In the genomic region with DNA sequence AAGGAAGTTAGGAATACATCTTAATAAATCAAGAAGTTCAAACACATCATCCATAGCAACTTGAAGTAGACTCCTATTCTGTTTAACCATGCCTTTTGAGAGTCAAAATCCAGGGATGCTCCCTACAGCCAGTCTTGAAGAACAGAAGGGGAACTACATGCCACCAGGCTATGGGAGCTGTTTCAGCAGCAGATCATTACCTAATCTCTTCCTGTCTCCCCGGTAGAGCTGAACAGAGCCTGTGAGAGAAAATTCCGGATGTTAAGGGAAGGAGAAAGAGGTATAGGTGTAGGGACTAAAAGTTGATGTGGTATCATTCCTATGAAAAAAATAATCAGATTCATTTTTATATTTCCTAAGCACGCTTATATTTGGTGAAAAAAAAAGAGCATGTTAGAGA, we compare ENCODE assay signal across 13 cellular contexts.
"Had no signal": no experiment of that assay in that cellular context is flagged by ENCODE, and none has a peak within 500 bp of the region (broad histone marks: within the 10 kb centered on the region; RNA-seq: fewer than 3 reads in every experiment).

No MANE protein-coding gene starts in this region.

- H3K9me3 Mint-ChIP-seq: activated B cell treated with CpG ODN at 0.5 μM for 24 hours; activated CD4-positive, alpha-beta T cell treated with anti-CD3 and anti-CD28 coated beads, Interleukin-2, amount 10 ng/mL, durations not matched to agents 7 days and 5 days; activated naive CD8-positive, alpha-beta T cell treated with anti-CD3 and anti-CD28 coated beads, Interleukin-2, amount 50 U/mL, for 24 hours; natural killer cell had no signal

- H3K4me3 Mint-ChIP-seq: activated B cell treated with CpG ODN at 0.5 μM for 24 hours; activated CD4-positive, alpha-beta T cell treated with anti-CD3 and anti-CD28 coated beads, Interleukin-2, amount 10 ng/mL, durations not matched to agents 7 days and 5 days; activated naive CD8-positive, alpha-beta T cell treated with anti-CD3 and anti-CD28 coated beads, Interleukin-2, amount 50 U/mL, for 24 hours; natural killer cell had no signal

- ATAC-seq: activated naive CD8-positive, alpha-beta T cell treated with anti-CD3 and anti-CD28 coated beads, Interleukin-2, amount 50 U/mL, for 24 hours; gastroesophageal sphincter had no signal

- FAIRE-seq: bronchial epithelial cell, urothelium cell line had no signal

- H3K27ac Mint-ChIP-seq: activated B cell treated with CpG ODN at 0.5 μM for 24 hours; activated CD4-positive, alpha-beta T cell treated with anti-CD3 and anti-CD28 coated beads, Interleukin-2, amount 10 ng/mL, durations not matched to agents 7 days and 5 days; activated naive CD8-positive, alpha-beta T cell treated with anti-CD3 and anti-CD28 coated beads, Interleukin-2, amount 50 U/mL, for 24 hours; natural killer cell had no signal

- DNase-seq: activated B cell treated with CpG ODN at 0.5 μM for 24 hours; activated CD4-positive, alpha-beta T cell treated with anti-CD3 and anti-CD28 coated beads, Interleukin-2, amount 10 ng/mL, durations not matched to agents 7 days and 5 days; activated CD8-positive, alpha-beta memory T cell treated with anti-CD3 and anti-CD28 coated beads for 24 hours; activated naive CD4-positive, alpha-beta T cell treated with Interleukin-2 at 50 U/mL for 16 hours; activated naive CD8-positive, alpha-beta T cell treated with anti-CD3 and anti-CD28 coated beads, Interleukin-2, amount 50 U/mL, for 24 hours; effector CD8-positive, alpha-beta T cell; hippocampal formation; natural killer cell; occipital lobe; T-helper 1 cell had no signal

- H3K36me3 Mint-ChIP-seq: natural killer cell had no signal

- H3K4me1 Mint-ChIP-seq: activated B cell treated with CpG ODN at 0.5 μM for 24 hours; activated naive CD8-positive, alpha-beta T cell treated with anti-CD3 and anti-CD28 coated beads, Interleukin-2, amount 50 U/mL, for 24 hours had no signal
